12 cellular contexts compared by ENCODE assay signal in the genomic region with DNA sequence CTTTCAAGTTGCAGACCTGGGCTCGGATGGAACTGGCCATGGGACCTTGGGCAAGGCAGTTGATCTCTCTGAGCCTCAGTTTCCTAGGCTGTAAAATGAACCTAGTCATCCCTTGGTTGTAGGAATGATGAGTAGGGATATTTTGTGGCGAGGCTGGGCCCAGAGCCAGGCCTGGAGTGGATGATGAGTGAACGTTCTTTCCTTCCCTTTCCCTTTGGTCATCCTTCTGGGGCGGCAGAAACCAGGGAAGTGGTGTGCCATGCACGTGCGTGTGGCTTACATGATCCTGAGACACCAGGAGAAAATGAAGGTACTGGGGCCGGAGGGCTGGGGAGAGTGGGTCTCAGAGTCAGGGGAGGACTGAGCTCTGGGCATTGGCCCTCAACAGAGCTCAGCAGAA.
"Had no signal": no experiment of that assay in that cellular context is flagged by ENCODE, and none has a peak within 500 bp of the region (broad histone marks: within the 10 kb centered on the region; RNA-seq: fewer than 3 reads in every experiment).

No MANE protein-coding gene starts in this region.

- FAIRE-seq: urothelium cell line had no signal

- H3K27me3 ChIP-seq: adrenal gland, spleen, tibial artery had no signal

- H3K4me3 ChIP-seq: adrenal gland, coronary artery, spleen, tibial artery had no signal

- DNase-seq: activated CD4-positive, alpha-beta T cell treated with anti-CD3 and anti-CD28 coated beads, Interleukin-2, amount 50 U/mL, for 48 hours; activated CD8-positive, alpha-beta memory T cell treated with anti-CD3 and anti-CD28 coated beads, Interleukin-2, amount 50 U/mL, for 4 hours; adrenal gland; effector memory CD4-positive, alpha-beta T cell; foreskin melanocyte; nephron progenitor cell; spleen; tibial artery; WERI-Rb-1 had no signal

- H3K27ac ChIP-seq: adrenal gland, coronary artery, tibial artery, WERI-Rb-1 had no signal

- H3K9me3 ChIP-seq: adrenal gland, spleen, tibial artery had no signal

- ATAC-seq: sciatic nerve had no signal
